8 cellular contexts compared by ENCODE assay signal in the genomic region with DNA sequence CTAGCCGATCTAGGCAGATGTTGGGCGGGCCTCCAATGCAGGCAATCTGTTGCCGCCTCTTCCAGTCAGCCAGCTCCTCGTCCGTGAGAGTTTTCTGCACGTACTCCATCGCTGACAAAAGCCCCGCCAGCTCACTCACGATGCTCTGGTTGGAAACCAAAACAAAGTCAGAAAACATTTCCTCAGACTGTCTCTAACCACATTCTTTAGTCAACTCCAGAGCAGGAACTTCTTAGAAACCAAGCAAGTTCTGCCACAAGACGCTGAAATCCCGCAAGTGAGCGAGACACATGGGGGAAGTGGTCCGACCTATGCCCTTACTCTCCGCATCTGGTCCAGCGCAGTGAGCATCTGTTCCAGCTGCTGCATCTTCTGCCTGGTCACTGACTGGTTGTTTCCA. TPM values are rescaled to one million over a fixed set of nuclear protein-coding genes. Genes with fewer than 3 reads are reported as not detected.
DNase-seq lines count a peak whose midpoint lies in the region; ATAC-seq lines count a peak whose summit lies in the region.

No MANE protein-coding gene starts in this region.

- ATAC-seq in GM18873 (IDR thresholded peaks at IDR 0.05; ENCODE audit: low FRiP score, unreplicated experiment) (peak; percentile 65), GM19452 (IDR thresholded peaks at IDR 0.05; ENCODE audit: unreplicated experiment) (no peak)

- peak; percentile 5 for DNase-seq in NCI-H2171 (lab: John Stamatoyannopoulos, UW)
- DNase-seq in activated naive CD8-positive, alpha-beta T cell treated with anti-CD3 and anti-CD28 coated beads, Interleukin-2, amount 50 U/mL, for 16 hours (ENCODE audit: low read depth, low spot score) = peak; percentile 25
- peak; percentile 27 to 52 (median 43) for DNase-seq in stimulated activated CD4-positive, alpha-beta T cell treated with anti-CD3 and anti-CD28 coated beads, TNF-alpha, amount 100 ng/mL, for 1 hour (ENCODE audit: low read depth in 3 of 3, low spot score in 1 of 3)
- DNase-seq in mucosa of gallbladder (ENCODE audit: low spot score) = no peak
- DNase-seq in OCI-M2 (lab: John Stamatoyannopoulos, UW; ENCODE audit: unreplicated experiment) = no peak
- no peak for DNase-seq in kidney tubule cell (ENCODE audit: low spot score)

RNA-seq across cellular contexts. Expression of a gene that starts 49.1 kb away (rescaled TPM):
- total RNA-seq in mucosa of gallbladder = 30.8 TPM

RNA-seq across cellular contexts. Expression of a gene that starts 50.8 kb away (rescaled TPM):
- total RNA-seq in mucosa of gallbladder = 140 TPM

Comparison
In these comparisons a context has a peak if more than half of its experiments do, and no peak if none do; other contexts are left out.
1. DNase-seq: peak in NCI-H2171 (single experiment), activated naive CD8-positive, alpha-beta T cell treated with anti-CD3 and anti-CD28 coated beads, Interleukin-2, amount 50 U/mL, for 16 hours (single experiment) and stimulated activated CD4-positive, alpha-beta T cell treated with anti-CD3 and anti-CD28 coated beads, TNF-alpha, amount 100 ng/mL, for 1 hour (3 of 3); none in mucosa of gallbladder (single experiment), OCI-M2 (single experiment) and kidney tubule cell (single experiment).